ENCODE assay signal across 8 cellular contexts in genomic region chr11:61964941-61965282, GRCh38. TPM values are rescaled to one million over a fixed set of nuclear protein-coding genes. Genes with fewer than 3 reads are reported as not detected.
DNase-seq lines count a peak whose midpoint lies in the region; ATAC-seq, FAIRE-seq and TF ChIP-seq lines count a peak whose summit lies in the region.

No MANE protein-coding gene starts in this region.

- BruUV-seq in OCI-LY7 (replicated peaks; lab: Mats Ljungman, UMichigan): TSS peak; percentile 89

- intact Hi-C loops in OCI-LY7 (cut with micrococcal nuclease; ENCODE audit: unreplicated experiment): loop anchor here (5.0 kb wide), 1 partner anchor 68 kb away; no protein-coding TSS in a partner anchor

- TF ChIP-seq CTCF in OCI-LY7 (conservative IDR thresholded peaks at IDR 0.05; ENCODE audit: low read length) (no peak), omental fat pad (IDR thresholded peaks at IDR 0.05) (no peak)

- peaks cover 23% of the 10 kb centered on the region for H3K79me2 ChIP-seq in OCI-LY7 (ENCODE audit: insufficient read depth, low read depth, low read length)

- H3K27me3 ChIP-seq in BLaER1 (no peaks in the 10 kb centered on the region; the same call in 1 of the 2 replicates), endocrine pancreas (ENCODE audit: control insufficient read depth, insufficient read depth, low read length) (no peaks in the 10 kb centered on the region)

- no peak overlapping the region for H3K9ac ChIP-seq in BLaER1
- H3K9ac ChIP-seq in endocrine pancreas (ENCODE audit: control insufficient read depth, insufficient read depth, low read length): peak overlapping the region; percentile 1

- peaks cover 36% of the 10 kb centered on the region for H4K20me1 ChIP-seq in BLaER1
- peaks cover 28% of the 10 kb centered on the region for H4K20me1 ChIP-seq in OCI-LY7 (ENCODE audit: insufficient read depth, low read length)

- H3K9me2 ChIP-seq in OCI-LY7 (ENCODE audit: insufficient read depth, low read length): no peaks in the 10 kb centered on the region

- FAIRE-seq in HTR-8/SVneo (lab: Jason Lieb, UNC): no peak

- peak overlapping the region; percentile 96 for H3K4me2 ChIP-seq in BLaER1
- H3K4me2 ChIP-seq in OCI-LY7 (ENCODE audit: low read length): peak overlapping the region; percentile 96

- no peaks in the 10 kb centered on the region for H3K9me3 ChIP-seq in BLaER1
- H3K9me3 ChIP-seq in OCI-LY7 (ENCODE audit: low read length): no peaks in the 10 kb centered on the region
- H3K9me3 ChIP-seq in endocrine pancreas (ENCODE audit: control insufficient read depth, low read length): no peaks in the 10 kb centered on the region

- DNase-seq in OCI-LY7 (ENCODE audit: low spot score): no peak
- DNase-seq in omental fat pad (ENCODE audit: low spot score): peak; percentile 13
- no peak for DNase-seq in DMS53 (lab: John Stamatoyannopoulos, UW)
- no peak for DNase-seq in HTR-8/SVneo (ENCODE audit: insufficient read length, low spot score)

- ATAC-seq in omental fat pad (ENCODE audit: low FRiP score): no peak
- ATAC-seq in GM18909 (IDR thresholded peaks at IDR 0.05; ENCODE audit: poor library complexity, unreplicated experiment): no peak
- ATAC-seq in GM18870 (IDR thresholded peaks at IDR 0.05; ENCODE audit: unreplicated experiment): no peak

- H2AFZ ChIP-seq in OCI-LY7 (ENCODE audit: low read length): no peak overlapping the region

- H3K27ac ChIP-seq in BLaER1: no peak overlapping the region
- no peak overlapping the region for H3K27ac ChIP-seq in OCI-LY7 (ENCODE audit: low read depth, low read length, poor library complexity, severe bottlenecking)

- POLR2A ChIA-PET in OCI-LY7 (lab: Charles Lee): no interaction called here

- H3K4me3 ChIP-seq in BLaER1: peak overlapping the region; percentile 82
- H3K4me3 ChIP-seq in OCI-LY7 (ENCODE audit: low read depth, low read length, poor library complexity, severe bottlenecking): peak overlapping the region; percentile 99
- H3K4me3 ChIP-seq in endocrine pancreas (ENCODE audit: control insufficient read depth, insufficient read depth, low read length): peak overlapping the region; percentile 98

- CTCF ChIA-PET in OCI-LY7 (lab: Charles Lee; ENCODE audit: unreplicated experiment): no interaction called here

- H3K4me1 ChIP-seq in BLaER1 (peaks cover 64% of the 10 kb centered on the region), OCI-LY7 (ENCODE audit: insufficient read depth, low read length, poor library complexity, severe bottlenecking) (peaks cover 51% of the 10 kb centered on the region), endocrine pancreas (ENCODE audit: control insufficient read depth, insufficient read depth, low read length) (peaks cover 4% of the 10 kb centered on the region)

- H3K36me3 ChIP-seq in BLaER1: peaks cover 25% of the 10 kb centered on the region
- H3K36me3 ChIP-seq in OCI-LY7 (ENCODE audit: insufficient read depth, low read length): peaks cover 31% of the 10 kb centered on the region
- no peaks in the 10 kb centered on the region for H3K36me3 ChIP-seq in endocrine pancreas (ENCODE audit: control insufficient read depth, insufficient read depth, low read length)

RNA-seq across cellular contexts. Expression of gene FTH1, which starts 2.5 kb away (rescaled TPM):
- total RNA-seq in OCI-LY7 (2014; rRNA removed; shearing (Covaris generic)): 143 and 153 TPM in 2 replicates
- total RNA-seq in OCI-LY7 (2022): 185 and 245 TPM in 2 replicates
- 1,000 to 10,000 TPM; 3,477 to 7,075 (median 4,643) TPM for total RNA-seq in omental fat pad

RNA-seq across cellular contexts. Expression of gene BEST1, which starts 14.8 kb away (rescaled TPM):
- total RNA-seq in OCI-LY7 (2014; rRNA removed; shearing (Covaris generic)): 1.5 and 3.1 TPM in 2 replicates
- total RNA-seq in OCI-LY7 (2022) (1.9 and 3.3 TPM in 2 replicates), omental fat pad (10 to 100 TPM in 3 of 4 donors, 1 to 10 TPM in 1; 5.8 to 17.0 (median 12.0) TPM)

RNA-seq across cellular contexts. Expression of gene RAB3IL1, which starts 47.5 kb away (rescaled TPM):
- total RNA-seq in OCI-LY7 (2014; rRNA removed; shearing (Covaris generic)): not detected in 2 replicates
- total RNA-seq in OCI-LY7 (2022) (not detected in 2 replicates), omental fat pad (10 to 100 TPM; 18.5 to 37.8 (median 25.4) TPM)

Comparison
In these comparisons a context has a peak if more than half of its experiments do, and no peak if none do; other contexts are left out.
1. RNA of gene FTH1, which starts 2.5 kb away (total RNA-seq): 3,477 to 7,075 TPM in omental fat pad; 143 to 245 TPM in OCI-LY7; every median in the first group is over 10 times any median in the second.
2. RNA of gene RAB3IL1, which starts 47.5 kb away (total RNA-seq): 18.5 to 37.8 TPM in omental fat pad; not detected in OCI-LY7; every median in the first group is over 10 times any median in the second.
3. Peak in every context shown above with its lines, with median percentiles within 50 percentile points of each other: H3K4me3 ChIP-seq.